ENCODE assay signal across 9 cellular contexts in the genomic region with DNA sequence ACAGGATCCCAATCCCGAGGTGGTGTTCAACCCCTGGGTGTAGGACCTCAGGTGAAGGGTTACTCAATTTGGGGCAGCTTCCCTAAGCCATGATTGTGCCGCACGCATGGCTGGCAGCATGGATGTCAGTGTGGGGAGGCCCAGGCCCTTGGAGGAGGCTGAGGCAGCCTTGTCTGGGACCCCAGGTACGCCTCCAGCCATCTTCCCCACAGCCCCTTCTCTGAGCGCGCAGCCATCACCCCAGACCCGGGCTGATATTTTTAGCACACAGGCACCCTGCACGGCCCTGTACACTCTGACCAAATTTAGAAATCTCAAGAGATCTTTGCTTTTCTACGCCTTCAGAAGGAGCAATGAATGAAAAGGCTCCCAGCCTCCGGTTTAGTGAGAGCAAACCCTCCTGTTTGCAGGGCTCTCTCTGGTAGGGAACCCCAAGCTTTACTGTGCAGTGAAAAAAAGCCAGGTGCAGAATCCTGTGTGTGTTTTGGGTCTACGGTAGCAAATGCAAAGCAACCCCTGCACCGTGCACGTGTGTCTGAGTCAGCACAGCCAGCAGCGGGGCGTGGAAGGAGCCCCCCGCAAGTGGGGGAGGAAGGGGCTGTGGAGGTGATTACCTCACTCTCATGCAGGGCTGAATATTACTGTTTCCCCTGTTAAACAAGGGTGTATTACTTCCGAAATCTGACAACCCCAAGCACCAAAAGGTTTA. TPM values are rescaled to one million over a fixed set of nuclear protein-coding genes. Genes with fewer than 3 reads are reported as not detected.
DNase-seq lines count a peak whose midpoint lies in the region; ATAC-seq and TF ChIP-seq lines count a peak whose summit lies in the region.
"Had no signal": no experiment of that assay in that cellular context is flagged by ENCODE, and none has a peak within 500 bp of the region (broad histone marks: within the 10 kb centered on the region; RNA-seq: fewer than 3 reads in every experiment).

No MANE protein-coding gene starts in this region.

- intact Hi-C loops in posterior vena cava (cut with DNase I), result no loop called here

- H3K9me3 Mint-ChIP-seq in nephron progenitor cell, result peaks cover 5% of the 10 kb centered on the region

- TF ChIP-seq CTCF in nephron progenitor cell (IDR thresholded peaks at IDR 0.05), result no peak

- ATAC-seq in HG03045 (IDR thresholded peaks at IDR 0.05; ENCODE audit: unreplicated experiment) (peak; percentile 62), T-helper 17 cell (peak; percentile 57)

- H3K27me3 Mint-ChIP-seq in T-helper 17 cell, result peaks cover 14% of the 10 kb centered on the region
- peaks cover 29% of the 10 kb centered on the region for H3K27me3 Mint-ChIP-seq in nephron progenitor cell (ENCODE audit: low read depth, poor library complexity)

- peaks cover 8% of the 10 kb centered on the region for H3K4me1 Mint-ChIP-seq in T-helper 17 cell
- H3K4me1 Mint-ChIP-seq in nephron progenitor cell, result peaks cover 56% of the 10 kb centered on the region

- H3K9me3 ChIP-seq in T-helper 17 cell (ENCODE audit: control insufficient read depth, low read length, poor library complexity, severe bottlenecking), result no peaks in the 10 kb centered on the region

- no peak overlapping the region for H3K27ac Mint-ChIP-seq in T-helper 17 cell
- no peak overlapping the region for H3K27ac Mint-ChIP-seq in nephron progenitor cell

- H3K4me3 Mint-ChIP-seq in T-helper 17 cell, result no peak overlapping the region
- no peak overlapping the region for H3K4me3 Mint-ChIP-seq in nephron progenitor cell

- peaks cover 2% of the 10 kb centered on the region for H3K36me3 Mint-ChIP-seq in T-helper 17 cell (ENCODE audit: low read depth)
- H3K36me3 Mint-ChIP-seq in nephron progenitor cell (ENCODE audit: low read depth), result no peaks in the 10 kb centered on the region

- DNase-seq in activated CD4-positive, alpha-beta T cell treated with anti-CD3 and anti-CD28 coated beads for 4 hours, result peak; percentile 19 to 38
- no peak for DNase-seq in activated CD4-positive, alpha-beta T cell treated with anti-CD3 and anti-CD28 coated beads for 48 hours
- DNase-seq in T-helper 17 cell, result no peak
- peak; percentile 61 for DNase-seq in posterior vena cava (ENCODE audit: low spot score)
- no peak for DNase-seq in EL
- DNase-seq in COLO668 (lab: John Stamatoyannopoulos, UW; ENCODE audit: unreplicated experiment), result no peak
- DNase-seq in nephron progenitor cell, result no peak

RNA-seq across cellular contexts. Expression of a gene that starts 44.3 kb away (rescaled TPM):
- total RNA-seq in T-helper 17 cell, result not detected
- total RNA-seq in posterior vena cava, result not detected
- total RNA-seq: fibroblast of villous mesenchyme had no signal

Comparison
In these comparisons a context has a peak if more than half of its experiments do, and no peak if none do; other contexts are left out.
1. DNase-seq: peak in activated CD4-positive, alpha-beta T cell treated with anti-CD3 and anti-CD28 coated beads for 4 hours (2 of 2) and posterior vena cava (single experiment); none in activated CD4-positive, alpha-beta T cell treated with anti-CD3 and anti-CD28 coated beads for 48 hours (single experiment), T-helper 17 cell (0 of 3), EL (single experiment), COLO668 (single experiment) and nephron progenitor cell (single experiment).